In the genomic region with DNA sequence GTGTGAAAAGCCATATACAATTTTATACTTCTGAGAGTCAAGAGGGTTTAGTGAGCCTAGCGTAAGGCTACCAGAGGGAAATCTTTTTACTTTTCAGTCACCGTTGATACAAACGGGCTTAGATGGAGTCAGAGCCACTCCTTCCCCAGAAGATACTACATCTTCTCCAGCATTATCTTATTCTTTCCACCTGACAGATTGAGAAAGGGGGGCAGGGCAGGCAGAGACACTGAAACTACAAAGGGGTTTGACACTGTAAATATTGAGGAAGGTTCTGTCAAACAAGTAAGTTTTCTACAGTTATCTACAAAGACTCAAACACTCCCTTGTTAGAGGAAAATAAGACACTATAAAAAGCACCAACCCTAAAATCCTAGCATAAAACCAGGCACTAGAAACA, we compare ENCODE assay signal across 35 cellular contexts.
"Had no signal": no experiment of that assay in that cellular context is flagged by ENCODE, and none has a peak within 500 bp of the region (broad histone marks: within the 10 kb centered on the region; RNA-seq: fewer than 3 reads in every experiment).

No MANE protein-coding gene starts in this region.

- DNase-seq: Karpas-422, Kasumi-1, MG63, MM.1S, MV-4-11, NCI-H1048, NCI-H1092, NCI-H1092 treated with DMSO at 0.1 percent for 48 hours, NCI-H1105 treated with DMSO at 0.1 percent for 48 hours, NCI-H1417, NCI-H1417 treated with DMSO at 0.1 percent for 48 hours, NCI-H1436, NCI-H1436 treated with DMSO at 0.1 percent for 48 hours, NCI-H146, NCI-H1694, NCI-H1694 treated with DMSO at 0.1 percent for 48 hours, NCI-H187, NCI-H187 treated with DMSO at 0.1 percent for 48 hours, NCI-H1930, NCI-H2029, NCI-H2029 treated with DMSO at 0.1 percent for 48 hours, NCI-H2081, NCI-H2081 treated with DMSO at 0.1 percent for 48 hours, NCI-H2107, NCI-H2171, NCI-H2171 treated with DMSO at 0.1 percent for 48 hours, NCI-H2227 treated with DMSO at 0.1 percent for 48 hours, NCI-H226, NCI-H345, NCI-H446, NCI-H446 treated with DMSO at 0.1 percent for 48 hours, NCI-H510A, NCI-H510A treated with DMSO at 0.1 percent for 48 hours, NCI-H524, NCI-H524 treated with DMSO at 0.1 percent for 48 hours had no signal

- H3K9me3 ChIP-seq: MG63 had no signal

- H3K27me3 ChIP-seq: MG63 had no signal

- H3K4me3 ChIP-seq: MG63 had no signal

- H3K36me3 ChIP-seq: MG63 had no signal
